In genomic region chr15:88613074-88613944, GRCh38 we compare ENCODE assay signal across 1 cellular context.
TF ChIP-seq lines count a peak whose summit lies in the region.

No MANE protein-coding gene starts in this region.

TF ChIP-seq in A549, 52 proteins besides CTCF, POLR2A, EP300 and RAD21 (continued from another document):
- TF ChIP-seq USF2 (IDR thresholded peaks at IDR 0.05) (no peak), ZC3H11A (IDR thresholded peaks at IDR 0.05) (no peak), E2F6 (IDR thresholded peaks at IDR 0.05; ENCODE audit: borderline replicate concordance, low read depth) (no peak)
